8 cellular contexts compared by ENCODE assay signal in genomic region chr14:103871596-103872480, GRCh38. TPM values are rescaled to one million over a fixed set of nuclear protein-coding genes. Genes with fewer than 3 reads are reported as not detected.
DNase-seq lines count a peak whose midpoint lies in the region; ATAC-seq and TF ChIP-seq lines count a peak whose summit lies in the region.

No MANE protein-coding gene starts in this region.

- H3K4me3 ChIP-seq in endodermal cell (ENCODE audit: low read length) = no peak overlapping the region
- H3K4me3 ChIP-seq in osteoblast (ENCODE audit: insufficient read depth, low read length) = peak overlapping the region; percentile 30
- H3K4me3 ChIP-seq in tibial nerve = peak overlapping the region in 3 of 4 donors; percentile 2 to 43 (median 42)

- H4K20me1 ChIP-seq in osteoblast (ENCODE audit: insufficient read depth, low read length) = no peaks in the 10 kb centered on the region

- no peak overlapping the region for H3K4me2 ChIP-seq in osteoblast (ENCODE audit: insufficient read depth, low read length)

- no peak overlapping the region for H3K9ac ChIP-seq in endodermal cell (ENCODE audit: extremely low read depth, low read length, poor library complexity, severe bottlenecking)

- 40 to 65% methylated on average over 24 to 53 of the region's 53 CpGs for WGBS in endodermal cell (ENCODE audit: insufficient coverage in 1 of 2, insufficient read length in 1 of 2), 2 experiments
- 28 to 38% methylated on average over 29 to 52 of the region's 53 CpGs for WGBS in tibial nerve, 2 donors

- TF ChIP-seq CTCF in endodermal cell (conservative IDR thresholded peaks at IDR 0.05) (no peak), osteoblast (IDR thresholded peaks at IDR 0.05; ENCODE audit: extremely low read depth, low read depth, low read length) (no peak), tibial nerve (IDR thresholded peaks at IDR 0.05) (no peak)

- TF ChIP-seq POLR2A in GM18526 (IDR thresholded peaks at IDR 0.05; ENCODE audit: extremely low read depth, insufficient read length) (peak; percentile 38), tibial nerve (IDR thresholded peaks at IDR 0.05) (no peak)

- peak overlapping the region; percentile 62 for H2AFZ ChIP-seq in osteoblast (ENCODE audit: low read length)

- H3K27ac Mint-ChIP-seq in activated CD4-positive, alpha-beta memory T cell treated with anti-CD3 and anti-CD28 coated beads for 36 hours = peak overlapping the region; percentile 56
- H3K27ac Mint-ChIP-seq in endodermal cell = no peak overlapping the region

- no peak for TF ChIP-seq EP300 in tibial nerve (IDR thresholded peaks at IDR 0.05)

- no peaks in the 10 kb centered on the region for H3K27me3 ChIP-seq in endodermal cell (ENCODE audit: control insufficient read depth, insufficient read depth, low read length, poor library complexity, severe bottlenecking)
- no peaks in the 10 kb centered on the region for H3K27me3 ChIP-seq in osteoblast (ENCODE audit: insufficient read depth, low read length)
- H3K27me3 ChIP-seq in tibial nerve = no peaks in the 10 kb centered on the region

- intact Hi-C loops in activated CD4-positive, alpha-beta memory T cell treated with anti-CD3 and anti-CD28 coated beads for 36 hours (cut with micrococcal nuclease) = loop anchor here (5.0 kb wide), 1 partner anchor 50 kb away; a partner anchor contains a TSS

- H3K27ac ChIP-seq in endodermal cell (ENCODE audit: low read depth, low read length) (no peak overlapping the region), osteoblast (ENCODE audit: low read depth, low read length) (no peak overlapping the region), tibial nerve (peak overlapping the region in 2 of 4 donors; percentile 6 to 66)

- DNase-seq in activated CD4-positive, alpha-beta memory T cell treated with anti-CD3 and anti-CD28 coated beads for 36 hours = peak; percentile 84
- peak; percentile 93 for DNase-seq in endodermal cell
- DNase-seq in osteoblast (ENCODE audit: insufficient read length, low spot score, missing footprints) = peak; percentile 83
- no peak for DNase-seq in tibial nerve (ENCODE audit: low spot score in 2 of 2)
- no peak for DNase-seq in HT-29 (ENCODE audit: low spot score)
- DNase-seq in NCI-H345 (lab: John Stamatoyannopoulos, UW) = no peak

- H3K36me3 ChIP-seq in endodermal cell (ENCODE audit: control insufficient read depth, insufficient read depth, low read length) (no peaks in the 10 kb centered on the region), osteoblast (ENCODE audit: insufficient read depth, low read length) (no peaks in the 10 kb centered on the region), tibial nerve (no peaks in the 10 kb centered on the region)

- no peaks in the 10 kb centered on the region for H3K9me3 Mint-ChIP-seq in activated CD4-positive, alpha-beta memory T cell treated with anti-CD3 and anti-CD28 coated beads for 36 hours
- no peaks in the 10 kb centered on the region for H3K9me3 Mint-ChIP-seq in endodermal cell

- POLR2A ChIA-PET in activated CD4-positive, alpha-beta memory T cell treated with anti-CD3 and anti-CD28 coated beads for 36 hours (lab: Charles Lee) = no interaction called here

- peaks cover 5% of the 10 kb centered on the region for H3K4me1 Mint-ChIP-seq in activated CD4-positive, alpha-beta memory T cell treated with anti-CD3 and anti-CD28 coated beads for 36 hours (ENCODE audit: low read depth)
- peaks cover 5% of the 10 kb centered on the region for H3K4me1 Mint-ChIP-seq in endodermal cell

- H3K36me3 Mint-ChIP-seq in activated CD4-positive, alpha-beta memory T cell treated with anti-CD3 and anti-CD28 coated beads for 36 hours = no peaks in the 10 kb centered on the region
- H3K36me3 Mint-ChIP-seq in endodermal cell (ENCODE audit: low read depth) = no peaks in the 10 kb centered on the region

- peak; percentile 62 for ATAC-seq in HG03442 (IDR thresholded peaks at IDR 0.05; ENCODE audit: unreplicated experiment)

- H3K9me3 ChIP-seq in endodermal cell (ENCODE audit: control insufficient read depth, low read length) (no peaks in the 10 kb centered on the region), osteoblast (ENCODE audit: low read depth, low read length) (no peaks in the 10 kb centered on the region), tibial nerve (no peaks in the 10 kb centered on the region)

- H3K4me1 ChIP-seq in endodermal cell (ENCODE audit: control insufficient read depth, insufficient read depth, low read length) (no peaks in the 10 kb centered on the region), osteoblast (ENCODE audit: insufficient read depth, low read length) (no peaks in the 10 kb centered on the region), tibial nerve (peaks cover 0 to 17% (median 5%) of the 10 kb centered on the region in 4 donors)

- CTCF ChIA-PET in activated CD4-positive, alpha-beta memory T cell treated with anti-CD3 and anti-CD28 coated beads for 36 hours (lab: Charles Lee) = interaction anchor here (0.9 to 1.4 kb wide), 5 partner anchors 12 to 64 kb away, joined by 3 to 5 read pairs (median 4); no protein-coding TSS in a partner anchor

- H3K79me2 ChIP-seq in osteoblast (ENCODE audit: insufficient read depth, low read length) = no peaks in the 10 kb centered on the region

- no peaks in the 10 kb centered on the region for H3K27me3 Mint-ChIP-seq in activated CD4-positive, alpha-beta memory T cell treated with anti-CD3 and anti-CD28 coated beads for 36 hours
- H3K27me3 Mint-ChIP-seq in endodermal cell (ENCODE audit: insufficient read depth) = no peaks in the 10 kb centered on the region

- H3K4me3 Mint-ChIP-seq in activated CD4-positive, alpha-beta memory T cell treated with anti-CD3 and anti-CD28 coated beads for 36 hours = peak overlapping the region; percentile 84
- H3K4me3 Mint-ChIP-seq in endodermal cell = peak overlapping the region; percentile 52

RNA-seq across cellular contexts. Expression of gene PPP1R13B, which starts 24.5 kb away (rescaled TPM):
- 10 to 100 TPM; 13.5 to 14.8 TPM for total RNA-seq in activated CD4-positive, alpha-beta memory T cell treated with anti-CD3 and anti-CD28 coated beads for 36 hours
- total RNA-seq in endodermal cell (10 to 100 TPM; 15.6 to 17.5 TPM), osteoblast (3.3 and 4.4 TPM in 2 replicates), tibial nerve (10 to 100 TPM; 10.7 to 48.3 (median 23.3) TPM)
- 3.3 TPM for polyA plus RNA-seq in endodermal cell (2013, experiment 1 of 2)
- polyA plus RNA-seq in endodermal cell (2013, experiment 2 of 2) = 4.4 TPM
- 4.5 and 9.1 TPM in 2 replicates for total RNA-seq in HT-29 (2014; rRNA removed; shearing (Covaris generic))

RNA-seq across cellular contexts. Expression of gene TDRD9, which starts 56.4 kb away (rescaled TPM):
- total RNA-seq in activated CD4-positive, alpha-beta memory T cell treated with anti-CD3 and anti-CD28 coated beads for 36 hours = under 1 TPM; 0.19 to 0.85 TPM
- total RNA-seq in endodermal cell (not detected), osteoblast (0.29 and 1.1 TPM in 2 replicates), tibial nerve (1 to 10 TPM in 2 of 4 donors, under 1 TPM in 2; under 0.01 to 1.9 (median 1.4) TPM)
- polyA plus RNA-seq in endodermal cell (2013, experiment 1 of 2) = not detected
- polyA plus RNA-seq in endodermal cell (2013, experiment 2 of 2) = not detected
- total RNA-seq in HT-29 (2014; rRNA removed; shearing (Covaris generic)) = 0.03 TPM in 1 of 2 replicates, not detected in the other

Comparison
In these comparisons a context has a peak if more than half of its experiments do, and no peak if none do; other contexts are left out.
1. DNase-seq: peak in activated CD4-positive, alpha-beta memory T cell treated with anti-CD3 and anti-CD28 coated beads for 36 hours (single experiment), endodermal cell (single experiment) and osteoblast (single experiment); none in tibial nerve (0 of 2), HT-29 (single experiment) and NCI-H345 (single experiment).